In genomic region chrX:129768586-129769466, GRCh38 we compare ENCODE assay signal across 12 cellular contexts. TPM values are rescaled to one million over a fixed set of nuclear protein-coding genes. Genes with fewer than 3 reads are reported as not detected.
DNase-seq lines count a peak whose midpoint lies in the region; ATAC-seq and TF ChIP-seq lines count a peak whose summit lies in the region.
"Had no signal": no experiment of that assay in that cellular context is flagged by ENCODE, and none has a peak within 500 bp of the region (broad histone marks: within the 10 kb centered on the region; RNA-seq: fewer than 3 reads in every experiment).

No MANE protein-coding gene starts in this region.

- H3K4me1 ChIP-seq in Loucy (ENCODE audit: insufficient read depth, low read length, poor library complexity, severe bottlenecking) (peaks cover 70% of the 10 kb centered on the region), adipocyte (ENCODE audit: control insufficient read depth, insufficient read depth, low read length) (no peaks in the 10 kb centered on the region)

- H3K36me3 ChIP-seq in Loucy (ENCODE audit: insufficient read depth, low read length) (no peaks in the 10 kb centered on the region), adipocyte (ENCODE audit: control insufficient read depth, insufficient read depth, low read length, severe bottlenecking) (no peaks in the 10 kb centered on the region)
- H3K36me3 ChIP-seq: cardiac muscle cell had no signal

- peak overlapping the region; percentile 78 to 79 for H3K27ac Mint-ChIP-seq in natural killer cell treated with Interleukin-12 subunit alpha and Interleukin-12 subunit beta and Interleukin-15 and Interleukin-18, amount 100 ng/mL, for 72 hours
- H3K27ac Mint-ChIP-seq: type B pancreatic cell had no signal

- H3K4me3 Mint-ChIP-seq in natural killer cell treated with Interleukin-12 subunit alpha and Interleukin-12 subunit beta and Interleukin-15 and Interleukin-18, amount 100 ng/mL, for 72 hours: peak overlapping the region; percentile 52
- H3K4me3 Mint-ChIP-seq: type B pancreatic cell had no signal

- no peaks in the 10 kb centered on the region for H4K20me1 ChIP-seq in Loucy (ENCODE audit: insufficient read depth, low read length, poor library complexity, severe bottlenecking)

- peaks cover 6% of the 10 kb centered on the region; the same call in 1 of the 2 replicates for H3F3A ChIP-seq in Loucy (ENCODE audit: low read depth)

- H3K36me3 Mint-ChIP-seq in natural killer cell treated with Interleukin-12 subunit alpha and Interleukin-12 subunit beta and Interleukin-15 and Interleukin-18, amount 100 ng/mL, for 72 hours: no peaks in the 10 kb centered on the region
- H3K36me3 Mint-ChIP-seq: type B pancreatic cell had no signal

- peak; percentile 8 for DNase-seq in EH (ENCODE audit: low read depth)
- DNase-seq in adipocyte (ENCODE audit: low read depth): peak; percentile 2
- DNase-seq in natural killer cell treated with Interleukin-12 subunit alpha and Interleukin-12 subunit beta and Interleukin-15 and Interleukin-18, amount 100 ng/mL, for 72 hours (ENCODE audit: low spot score): no peak
- DNase-seq in HuH-7 (ENCODE audit: low spot score): no peak
- no peak for DNase-seq in DMS 273 (lab: John Stamatoyannopoulos, UW; ENCODE audit: unreplicated experiment)
- no peak for DNase-seq in midbrain (lab: John Stamatoyannopoulos, UW)

- peaks cover 40 to 46% of the 10 kb centered on the region in 2 donors for H3K4me1 Mint-ChIP-seq in natural killer cell treated with Interleukin-12 subunit alpha and Interleukin-12 subunit beta and Interleukin-15 and Interleukin-18, amount 100 ng/mL, for 72 hours (ENCODE audit: low read depth in 2 of 2)

- H3K9me3 ChIP-seq in Loucy (ENCODE audit: insufficient read depth, low read depth, low read length): no peaks in the 10 kb centered on the region
- H3K9me3 ChIP-seq in adipocyte (ENCODE audit: control insufficient read depth, low read length): no peaks in the 10 kb centered on the region

- peak overlapping the region; percentile 91 for H3K9ac ChIP-seq in Loucy (ENCODE audit: low read depth, low read length, poor library complexity, severe bottlenecking)
- H3K9ac ChIP-seq in adipocyte (ENCODE audit: low read length): no peak overlapping the region

- no peak for ATAC-seq in natural killer cell treated with Interleukin-12 subunit alpha and Interleukin-12 subunit beta and Interleukin-15 and Interleukin-18, amount 100 ng/mL, for 72 hours
- no peak for ATAC-seq in HG02973 (IDR thresholded peaks at IDR 0.05; ENCODE audit: unreplicated experiment)

- peak overlapping the region; percentile 80 for H3K4me2 ChIP-seq in Loucy (ENCODE audit: low read depth, low read length, poor library complexity, severe bottlenecking)
- H3K4me2 ChIP-seq: hepatocyte had no signal

- no peaks in the 10 kb centered on the region for H3K27me3 Mint-ChIP-seq in natural killer cell treated with Interleukin-12 subunit alpha and Interleukin-12 subunit beta and Interleukin-15 and Interleukin-18, amount 100 ng/mL, for 72 hours
- H3K27me3 Mint-ChIP-seq: type B pancreatic cell had no signal

- H3K4me3 ChIP-seq in Loucy (ENCODE audit: low read length, poor library complexity, severe bottlenecking): peak overlapping the region; percentile 61
- H3K4me3 ChIP-seq in adipocyte (ENCODE audit: low read length): no peak overlapping the region
- H3K4me3 ChIP-seq: cardiac muscle cell, hepatocyte had no signal

- no peak overlapping the region for H2AFZ ChIP-seq in Loucy (ENCODE audit: low read length)
- H2AFZ ChIP-seq: hepatocyte had no signal

- H3K79me2 ChIP-seq in Loucy (ENCODE audit: insufficient read depth, low read length): peaks cover 19% of the 10 kb centered on the region; the same call in 1 of the 2 replicates
- H3K79me2 ChIP-seq: hepatocyte had no signal

- no peaks in the 10 kb centered on the region for H3K9me3 Mint-ChIP-seq in natural killer cell treated with Interleukin-12 subunit alpha and Interleukin-12 subunit beta and Interleukin-15 and Interleukin-18, amount 100 ng/mL, for 72 hours
- H3K9me3 Mint-ChIP-seq: type B pancreatic cell had no signal

- no peaks in the 10 kb centered on the region for H3K27me3 ChIP-seq in Loucy (ENCODE audit: insufficient read depth, low read length, poor library complexity, severe bottlenecking)
- peaks cover 12% of the 10 kb centered on the region for H3K27me3 ChIP-seq in adipocyte (replicated peaks; ENCODE audit: control insufficient read depth, insufficient read depth, low read length)
- H3K27me3 ChIP-seq: cardiac muscle cell, hepatocyte had no signal

- no peaks in the 10 kb centered on the region for H3K9me2 ChIP-seq in Loucy (replicated peaks; ENCODE audit: low read depth, low read length)

- no peak for TF ChIP-seq CTCF in Loucy (conservative IDR thresholded peaks at IDR 0.05; ENCODE audit: low read length)

RNA-seq across cellular contexts. Expression of gene SASH3, which starts 10.9 kb away (rescaled TPM):
- total RNA-seq in natural killer cell treated with Interleukin-12 subunit alpha and Interleukin-12 subunit beta and Interleukin-15 and Interleukin-18, amount 100 ng/mL, for 72 hours: 100 to 1,000 TPM; 243 to 317 TPM
- total RNA-seq: cardiac muscle cell, MCF 10A had no signal

RNA-seq across cellular contexts. Expression of gene XPNPEP2, which starts 30.0 kb away (rescaled TPM):
- total RNA-seq in natural killer cell treated with Interleukin-12 subunit alpha and Interleukin-12 subunit beta and Interleukin-15 and Interleukin-18, amount 100 ng/mL, for 72 hours: under 1 TPM; 0.14 to 0.55 TPM
- total RNA-seq: cardiac muscle cell, MCF 10A had no signal

Comparison
In these comparisons a context has a peak if more than half of its experiments do, and no peak if none do; other contexts are left out.
1. DNase-seq: peak in EH (single experiment) and adipocyte (single experiment); none in natural killer cell treated with Interleukin-12 subunit alpha and Interleukin-12 subunit beta and Interleukin-15 and Interleukin-18, amount 100 ng/mL, for 72 hours (single experiment), HuH-7 (single experiment), DMS 273 (single experiment) and midbrain (single experiment).